Comparison of ENCODE assay signal across 8 cellular contexts in the genomic region with DNA sequence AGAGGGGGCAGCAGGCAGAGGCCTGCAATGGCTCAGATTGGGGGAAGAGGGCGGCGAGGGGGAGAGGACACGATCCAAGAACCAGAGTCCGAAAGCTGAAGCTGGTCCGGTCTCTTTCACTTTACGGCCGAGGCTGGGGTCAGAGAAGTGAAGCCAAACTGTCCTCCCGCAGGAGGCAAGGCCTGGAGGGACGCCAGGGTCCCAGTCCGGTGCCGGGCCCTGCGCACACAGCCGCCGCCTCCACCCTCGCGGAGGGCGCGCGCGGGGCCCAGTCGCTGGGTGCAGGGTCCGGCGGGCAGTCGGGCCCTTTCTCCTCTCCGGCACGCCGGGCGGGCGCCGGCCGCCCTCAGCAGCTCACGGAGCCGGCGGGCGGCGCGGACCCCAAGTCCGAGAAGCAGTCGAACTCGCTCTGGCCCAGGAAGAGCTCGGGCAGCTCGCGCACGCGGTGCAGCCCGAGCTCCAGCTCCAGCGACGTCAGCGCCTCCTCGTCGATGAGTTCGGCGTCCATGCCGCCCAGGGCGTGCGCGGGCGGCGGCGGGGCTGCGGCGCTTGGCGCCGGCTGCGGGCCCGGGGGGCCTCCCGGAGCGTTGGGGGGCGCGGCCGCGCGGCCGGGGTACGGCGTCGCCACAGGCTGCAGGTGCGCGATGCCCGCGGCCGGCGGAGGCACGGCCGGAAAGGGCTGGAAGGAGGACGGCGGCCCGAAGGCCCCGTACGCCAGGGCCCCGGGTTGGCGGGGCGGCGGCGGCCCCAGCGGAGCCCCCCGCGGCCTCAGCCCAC. TPM values are rescaled to one million over a fixed set of nuclear protein-coding genes. Genes with fewer than 3 reads are reported as not detected.
DNase-seq lines count a peak whose midpoint lies in the region; ATAC-seq, FAIRE-seq and TF ChIP-seq lines count a peak whose summit lies in the region.

No MANE protein-coding gene starts in this region.

- H3K4me1 ChIP-seq in mesodermal cell (ENCODE audit: control insufficient read depth, insufficient read depth, low read length, poor library complexity, severe bottlenecking) (peaks cover 22% of the 10 kb centered on the region), suprapubic skin (peaks cover 46% of the 10 kb centered on the region)

- TF ChIP-seq CTCF in C4-2B (conservative IDR thresholded peaks at IDR 0.05) = no peak
- TF ChIP-seq CTCF in HFF-Myc (IDR thresholded peaks at IDR 0.05; ENCODE audit: low read depth, low read length, missing control alignments) = no peak
- TF ChIP-seq CTCF in VCaP (conservative IDR thresholded peaks at IDR 0.05) = no peak
- TF ChIP-seq CTCF in suprapubic skin (IDR thresholded peaks at IDR 0.05) = no peak

- ATAC-seq in GM18520 (IDR thresholded peaks at IDR 0.05; ENCODE audit: unreplicated experiment) = no peak

- 2 to 3% methylated on average over 67 to 78 of the region's 98 CpGs for WGBS in mesodermal cell (ENCODE audit: insufficient coverage in 2 of 2), 2 experiments
- whole genome bisulfite sequencing in suprapubic skin = 11% methylated on average over 23 of the region's 98 CpGs

- FAIRE-seq in H54 (lab: Jason Lieb, UNC) = no peak

- H3K36me3 ChIP-seq in mesodermal cell (ENCODE audit: control insufficient read depth, insufficient read depth, low read length) (no peaks in the 10 kb centered on the region), suprapubic skin (no peaks in the 10 kb centered on the region)

- H3K9me3 ChIP-seq in mesodermal cell (ENCODE audit: control insufficient read depth, low read length) = no peaks in the 10 kb centered on the region
- H3K9me3 ChIP-seq in suprapubic skin = no peaks in the 10 kb centered on the region

- DNase-seq in HFF-Myc (ENCODE audit: extremely low read depth, low read depth) = no peak
- DNase-seq in effector CD8-positive, alpha-beta T cell (lab: John Stamatoyannopoulos, UW) = peak; percentile 7
- no peak for DNase-seq in suprapubic skin (ENCODE audit: low spot score in 2 of 2)
- no peak for DNase-seq in H54 (ENCODE audit: insufficient read length, low spot score)

- no peak for TF ChIP-seq EP300 in suprapubic skin (IDR thresholded peaks at IDR 0.05)

- H3K4me3 ChIP-seq in HFF-Myc (replicated peaks; ENCODE audit: low read depth, low read length) (peak overlapping the region; percentile 51), mesodermal cell (ENCODE audit: extremely low read depth, insufficient read depth, low read length, poor library complexity, severe bottlenecking) (peak overlapping the region; percentile 48), suprapubic skin (peak overlapping the region; percentile 94)

- no peaks in the 10 kb centered on the region for H3K27me3 ChIP-seq in suprapubic skin

- TF ChIP-seq POLR2A in suprapubic skin (IDR thresholded peaks at IDR 0.05) = no peak
- no peak for TF ChIP-seq POLR2A in H54 (IDR thresholded peaks at IDR 0.05; ENCODE audit: low read depth, low read length)

- H3K27ac ChIP-seq in C4-2B = peak overlapping the region; percentile 54
- peak overlapping the region; percentile 68 for H3K27ac ChIP-seq in VCaP
- H3K27ac ChIP-seq in mesodermal cell (ENCODE audit: low read depth, low read length, severe bottlenecking) = no peak overlapping the region
- H3K27ac ChIP-seq in suprapubic skin = peak overlapping the region; percentile 92

RNA-seq across cellular contexts. Expression of a gene that starts 0.7 kb away (rescaled TPM):
- 4.4 TPM for polyA plus RNA-seq in mesodermal cell (2013, experiment 1 of 2)
- polyA plus RNA-seq in mesodermal cell (2013, experiment 2 of 2) = 2.9 TPM
- total RNA-seq in suprapubic skin = 10 to 100 TPM; 52.6 to 90.4 (median 58.4) TPM
